ENCODE assay signal across 8 cellular contexts in the genomic region with DNA sequence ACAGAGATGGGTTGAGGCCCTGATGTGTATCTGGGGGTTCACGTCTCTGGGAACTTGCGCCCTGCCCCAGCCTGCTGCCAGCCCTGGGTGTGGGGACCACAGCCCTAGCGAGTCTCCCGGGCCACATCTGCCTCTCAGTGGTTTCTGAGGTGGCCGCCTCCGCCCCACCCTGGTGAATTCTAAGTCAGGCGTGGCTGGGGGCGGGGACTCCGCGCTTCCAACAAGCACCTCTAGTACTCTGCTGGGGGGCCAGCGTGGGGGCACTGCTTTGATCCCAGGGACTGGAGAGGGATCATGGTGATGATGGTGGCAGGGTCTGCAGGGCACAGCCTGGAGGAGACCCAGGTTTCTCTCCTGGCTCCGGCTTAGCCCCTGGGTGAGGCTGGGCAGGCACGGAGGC. TPM values are rescaled to one million over a fixed set of nuclear protein-coding genes. Genes with fewer than 3 reads are reported as not detected.
DNase-seq lines count a peak whose midpoint lies in the region; ATAC-seq lines count a peak whose summit lies in the region.

No MANE protein-coding gene starts in this region.

- no peak overlapping the region for H3K18ac ChIP-seq in mesendoderm (ENCODE audit: low read length)

- peaks cover 9% of the 10 kb centered on the region for H3K4me1 Mint-ChIP-seq in activated T-cell treated with anti-CD3 and anti-CD28 coated beads, Interleukin-2, amount 50 U/mL, for 4 hours (ENCODE audit: low read depth)

- intact Hi-C loops in aorta (cut with DNase I): loop anchor here in 1 of 2 donors (5.0 to 10.0 kb wide), 2 partner anchors 53 to 365 kb away; a partner anchor contains a TSS

- H3K4me3 Mint-ChIP-seq in activated T-cell treated with anti-CD3 and anti-CD28 coated beads, Interleukin-2, amount 50 U/mL, for 4 hours: no peak overlapping the region

- H4K8ac ChIP-seq in mesendoderm (ENCODE audit: low read depth, low read length): no peak overlapping the region

- H3K79me1 ChIP-seq in mesendoderm (ENCODE audit: low read length): peaks cover 14% of the 10 kb centered on the region

- no peak overlapping the region for H4K5ac ChIP-seq in mesendoderm (ENCODE audit: low read length)

- H3K4me3 ChIP-seq in mesendoderm (ENCODE audit: low read length) (no peak overlapping the region), aorta (ENCODE audit: low read length in 2 of 2) (no peak overlapping the region)

- H2BK120ac ChIP-seq in mesendoderm (ENCODE audit: low read depth, low read length): no peak overlapping the region

- peaks cover 7% of the 10 kb centered on the region for H3K27me3 Mint-ChIP-seq in activated T-cell treated with anti-CD3 and anti-CD28 coated beads, Interleukin-2, amount 50 U/mL, for 4 hours (ENCODE audit: low read depth)

- H3K4ac ChIP-seq in mesendoderm (ENCODE audit: low read depth, low read length): no peak overlapping the region

- H3K36me3 Mint-ChIP-seq in activated T-cell treated with anti-CD3 and anti-CD28 coated beads, Interleukin-2, amount 50 U/mL, for 4 hours (ENCODE audit: insufficient read depth): no peaks in the 10 kb centered on the region

- no peak overlapping the region for H3K27ac ChIP-seq in mesendoderm (ENCODE audit: low read depth, low read length)
- H3K27ac ChIP-seq in aorta (ENCODE audit: low read depth in 1 of 2, low read length in 2 of 2): peak overlapping the region; percentile 10 to 72

- H2BK5ac ChIP-seq in mesendoderm (ENCODE audit: low read length): no peak overlapping the region

- no peak overlapping the region for H2BK15ac ChIP-seq in mesendoderm (replicated peaks; ENCODE audit: low read depth)

- H3K4me1 ChIP-seq in mesendoderm (ENCODE audit: control insufficient read depth, low read depth, low read length): peaks cover 4% of the 10 kb centered on the region
- H3K4me1 ChIP-seq in aorta (ENCODE audit: control insufficient read depth in 1 of 2, insufficient read depth in 2 of 2, low read length in 2 of 2): no peaks in the 10 kb centered on the region

- no peak overlapping the region for H2AK5ac ChIP-seq in mesendoderm (ENCODE audit: low read length)

- H3K36me3 ChIP-seq in mesendoderm (ENCODE audit: control insufficient read depth, insufficient read depth, low read length): no peaks in the 10 kb centered on the region
- no peaks in the 10 kb centered on the region for H3K36me3 ChIP-seq in aorta (ENCODE audit: control insufficient read depth in 1 of 2, insufficient read depth in 2 of 2, low read length in 1 of 2)

- no peaks in the 10 kb centered on the region for H3K9me3 ChIP-seq in aorta (ENCODE audit: control insufficient read depth, low read length)

- peak overlapping the region; percentile 56 for H3K56ac ChIP-seq in mesendoderm (ENCODE audit: low read length)

- H3K4me2 ChIP-seq in mesendoderm (ENCODE audit: low read length): no peak overlapping the region

- no peak overlapping the region for H3K23ac ChIP-seq in mesendoderm (ENCODE audit: low read length)

- H3K9ac ChIP-seq in mesendoderm (ENCODE audit: low read length): no peak overlapping the region

- H3K79me2 ChIP-seq in mesendoderm (ENCODE audit: control insufficient read depth, insufficient read depth, low read length): peaks cover 33% of the 10 kb centered on the region

- WGBS in mesendoderm (ENCODE audit: extremely low coverage, insufficient coverage, low lambda C conversion rate): no CpG with 5 or more reads among the region's 13 CpGs
- 17 to 22% methylated on average over 13 of the region's 13 CpGs for WGBS in aorta, 2 donors

- DNase-seq in stimulated activated CD4-positive, alpha-beta T cell treated with anti-CD3 and anti-CD28 coated beads, Interleukin-15, amount 100 ng/mL, for 24 hours: peak; percentile 74
- no peak for DNase-seq in stimulated activated CD4-positive, alpha-beta T cell treated with anti-CD3 and anti-CD28 coated beads, Interleukin-12 subunit alpha, Interleukin-12 subunit beta, amount 100 ng/mL, for 4 hours
- peak; percentile 43 for DNase-seq in activated T-cell treated with anti-CD3 and anti-CD28 coated beads, Interleukin-2, amount 50 U/mL, for 4 hours
- DNase-seq in mesendoderm (no peak), aorta (peak; percentile 63 to 85), DMS153 (lab: John Stamatoyannopoulos, UW) (no peak), NCI-H774 (lab: John Stamatoyannopoulos, UW) (no peak), NCI-H146 treated with DMSO at 0.1 percent for 48 hours (lab: John Stamatoyannopoulos, UW; ENCODE audit: unreplicated experiment) (no peak)

- H3K9me3 Mint-ChIP-seq in activated T-cell treated with anti-CD3 and anti-CD28 coated beads, Interleukin-2, amount 50 U/mL, for 4 hours: no peaks in the 10 kb centered on the region

- no peaks in the 10 kb centered on the region for H3K27me3 ChIP-seq in mesendoderm (ENCODE audit: insufficient read depth, low read length, poor library complexity)
- H3K27me3 ChIP-seq in aorta (ENCODE audit: control insufficient read depth in 1 of 2, insufficient read depth in 2 of 2, low read length in 1 of 2): no peaks in the 10 kb centered on the region

- ATAC-seq in activated T-cell treated with anti-CD3 and anti-CD28 coated beads, Interleukin-2, amount 50 U/mL, for 4 hours: peak; percentile 57 to 71
- ATAC-seq in aorta (ENCODE audit: low FRiP score): no peak

RNA-seq across cellular contexts. Expression of a gene that starts 3.6 kb away (rescaled TPM):
- total RNA-seq in activated T-cell treated with anti-CD3 and anti-CD28 coated beads, Interleukin-2, amount 50 U/mL, for 4 hours: under 1 TPM; 0.11 to 0.19 (median 0.13) TPM
- polyA plus RNA-seq in mesendoderm (2013, experiment 1 of 2): 6.2 TPM
- 6.5 TPM for polyA plus RNA-seq in mesendoderm (2013, experiment 2 of 2)
- total RNA-seq in aorta: 10 to 100 TPM; 37.3 to 72.6 TPM
- 10 to 100 TPM; 12.3 to 21.3 TPM for polyA plus RNA-seq in aorta

RNA-seq across cellular contexts. Expression of a gene that starts 31.7 kb away (rescaled TPM):
- total RNA-seq in activated T-cell treated with anti-CD3 and anti-CD28 coated beads, Interleukin-2, amount 50 U/mL, for 4 hours: 100 to 1,000 TPM; 112 to 131 (median 125) TPM
- polyA plus RNA-seq in mesendoderm (2013, experiment 1 of 2): 140 TPM
- polyA plus RNA-seq in mesendoderm (2013, experiment 2 of 2): 140 TPM
- 10 to 100 TPM; 23.6 to 25.5 TPM for total RNA-seq in aorta
- 10 to 100 TPM; 41.7 to 65.2 TPM for polyA plus RNA-seq in aorta

RNA-seq across cellular contexts. Expression of a gene that starts 46.6 kb away (rescaled TPM):
- total RNA-seq in activated T-cell treated with anti-CD3 and anti-CD28 coated beads, Interleukin-2, amount 50 U/mL, for 4 hours: 10 to 100 TPM; 61.3 to 77.9 (median 65.5) TPM
- 20.3 TPM for polyA plus RNA-seq in mesendoderm (2013, experiment 1 of 2)
- polyA plus RNA-seq in mesendoderm (2013, experiment 2 of 2): 21.0 TPM
- total RNA-seq in aorta: 1 to 10 TPM; 3.8 to 8.0 TPM
- 1 to 10 TPM; 1.0 to 2.9 TPM for polyA plus RNA-seq in aorta

RNA-seq across cellular contexts. Expression of a gene that starts 52.2 kb away (rescaled TPM):
- total RNA-seq in activated T-cell treated with anti-CD3 and anti-CD28 coated beads, Interleukin-2, amount 50 U/mL, for 4 hours: under 1 TPM; 0.30 to 0.46 (median 0.34) TPM
- 6.4 TPM for polyA plus RNA-seq in mesendoderm (2013, experiment 1 of 2)
- polyA plus RNA-seq in mesendoderm (2013, experiment 2 of 2): 6.5 TPM
- 100 to 1,000 TPM in 1 of 2 donors, 10 to 100 TPM in 1; 67.0 to 120 TPM for total RNA-seq in aorta
- polyA plus RNA-seq in aorta: 10 to 100 TPM; 21.7 to 51.3 TPM

Comparison
In these comparisons a context has a peak if more than half of its experiments do, and no peak if none do; other contexts are left out.
1. DNase-seq: peak in stimulated activated CD4-positive, alpha-beta T cell treated with anti-CD3 and anti-CD28 coated beads, Interleukin-15, amount 100 ng/mL, for 24 hours (single experiment), activated T-cell treated with anti-CD3 and anti-CD28 coated beads, Interleukin-2, amount 50 U/mL, for 4 hours (single experiment) and aorta (2 of 2); none in stimulated activated CD4-positive, alpha-beta T cell treated with anti-CD3 and anti-CD28 coated beads, Interleukin-12 subunit alpha, Interleukin-12 subunit beta, amount 100 ng/mL, for 4 hours (single experiment), mesendoderm (single experiment), DMS153 (single experiment), NCI-H774 (single experiment) and NCI-H146 treated with DMSO at 0.1 percent for 48 hours (single experiment).
2. RNA of a gene that starts 3.6 kb away (total RNA-seq): 37.3 to 72.6 TPM in aorta; 0.11 to 0.19 TPM in activated T-cell treated with anti-CD3 and anti-CD28 coated beads, Interleukin-2, amount 50 U/mL, for 4 hours; every median in the first group is over 10 times any median in the second.
3. RNA of a gene that starts 31.7 kb away (total RNA-seq): 112 to 131 TPM in activated T-cell treated with anti-CD3 and anti-CD28 coated beads, Interleukin-2, amount 50 U/mL, for 4 hours; 23.6 to 25.5 TPM in aorta; every median in the first group is over 4 times any median in the second.
4. RNA of a gene that starts 46.6 kb away (total RNA-seq): 61.3 to 77.9 TPM in activated T-cell treated with anti-CD3 and anti-CD28 coated beads, Interleukin-2, amount 50 U/mL, for 4 hours; 3.8 to 8.0 TPM in aorta; every median in the first group is over 4 times any median in the second.